In the genomic region with DNA sequence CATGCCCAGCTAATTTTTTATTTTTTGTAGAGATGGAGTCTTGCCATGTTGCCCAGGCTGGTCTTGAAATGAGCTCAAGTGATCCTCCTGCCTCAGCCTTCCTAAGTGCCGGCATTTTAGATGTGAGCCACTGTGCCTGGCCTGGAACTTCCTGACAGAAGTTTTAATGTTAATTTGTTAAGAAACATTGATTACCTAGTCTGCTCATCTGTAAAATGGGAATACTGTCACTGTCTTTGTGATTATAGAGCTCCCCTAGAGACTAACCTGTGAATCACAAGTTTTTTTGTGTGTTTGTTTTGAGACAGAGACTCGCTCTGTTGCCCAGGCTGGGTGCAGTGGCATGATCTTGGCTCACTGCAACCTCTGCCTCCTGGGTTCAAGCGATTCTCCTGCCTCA, we compare ENCODE assay signal across 13 cellular contexts. TPM values are rescaled to one million over a fixed set of nuclear protein-coding genes. Genes with fewer than 3 reads are reported as not detected.
DNase-seq lines count a peak whose midpoint lies in the region; ATAC-seq and TF ChIP-seq lines count a peak whose summit lies in the region.
"Had no signal": no experiment of that assay in that cellular context is flagged by ENCODE, and none has a peak within 500 bp of the region (broad histone marks: within the 10 kb centered on the region; RNA-seq: fewer than 3 reads in every experiment).

No MANE protein-coding gene starts in this region.

- no peak overlapping the region for H3K4me2 ChIP-seq in SK-N-SH
- no peak overlapping the region for H3K4me2 ChIP-seq in KMS-11

- no peaks in the 10 kb centered on the region for H3K9me2 ChIP-seq in SK-N-SH

- no peaks in the 10 kb centered on the region for H3K27me3 Mint-ChIP-seq in activated CD8-positive, alpha-beta T cell treated with anti-CD3 and anti-CD28 coated beads for 36 hours
- H3K27me3 Mint-ChIP-seq: memory B cell had no signal

- TF ChIP-seq RAD21 in SK-N-SH (IDR thresholded peaks at IDR 0.05; ENCODE audit: low read length), result no peak

- H3K9ac ChIP-seq in SK-N-SH (no peak overlapping the region), KMS-11 (no peak overlapping the region)
- H3K9ac ChIP-seq: parathyroid adenoma had no signal

- WGBS in SK-N-SH (ENCODE audit: low lambda C conversion rate), result 100% methylated on average over 3 of the region's 3 CpGs

- H3K4me3 Mint-ChIP-seq in activated CD8-positive, alpha-beta T cell treated with anti-CD3 and anti-CD28 coated beads for 36 hours, result no peak overlapping the region
- H3K4me3 Mint-ChIP-seq: memory B cell had no signal

- H3K27me3 ChIP-seq in SK-N-SH (ENCODE audit: insufficient read depth) (no peaks in the 10 kb centered on the region), KMS-11 (ENCODE audit: insufficient read depth, low read depth) (no peaks in the 10 kb centered on the region)
- H3K27me3 ChIP-seq: colonic mucosa had no signal

- no peaks in the 10 kb centered on the region for H3K9me3 ChIP-seq in SK-N-SH
- H3K9me3 ChIP-seq: colonic mucosa had no signal

- H3K4me1 ChIP-seq in SK-N-SH (ENCODE audit: control insufficient read depth in 1 of 2, insufficient read depth in 2 of 2, low read depth in 1 of 2, low read length in 1 of 2) (peaks cover 0 to 11% of the 10 kb centered on the region in 2 experiments; a peak in 1 of 4 replicates), KMS-11 (ENCODE audit: low read depth, poor library complexity, severe bottlenecking) (peaks cover 6% of the 10 kb centered on the region)
- H3K4me1 ChIP-seq: parathyroid adenoma had no signal

- peaks cover 18% of the 10 kb centered on the region for H3K4me1 Mint-ChIP-seq in activated CD8-positive, alpha-beta T cell treated with anti-CD3 and anti-CD28 coated beads for 36 hours (ENCODE audit: low read depth)

- H3K27ac Mint-ChIP-seq in activated CD8-positive, alpha-beta T cell treated with anti-CD3 and anti-CD28 coated beads for 36 hours, result peak overlapping the region; percentile 38
- H3K27ac Mint-ChIP-seq: memory B cell had no signal

- ATAC-seq in SK-N-SH treated with all-trans-retinoic acid at 6 μM for 48 hours (no peak), HG03139 (IDR thresholded peaks at IDR 0.05; ENCODE audit: unreplicated experiment) (no peak)
- ATAC-seq in activated CD8-positive, alpha-beta T cell treated with anti-CD3 and anti-CD28 coated beads for 36 hours, result no peak
- no peak for ATAC-seq in activated CD4-positive, CD25-positive, alpha-beta regulatory T cell treated with anti-CD3 and anti-CD28 coated beads, Interleukin-2, amount 50 U/mL, for 24 hours

- no peak overlapping the region for H3K27ac ChIP-seq in SK-N-SH (ENCODE audit: low read depth in 2 of 2, low read length in 1 of 2)
- H3K27ac ChIP-seq in KMS-11, result no peak overlapping the region
- H3K27ac ChIP-seq: colonic mucosa, parathyroid adenoma had no signal

- POLR2A ChIA-PET in SK-N-SH (lab: Yijun Ruan, JAX), result no interaction called here
- POLR2A ChIA-PET in activated CD8-positive, alpha-beta T cell treated with anti-CD3 and anti-CD28 coated beads for 36 hours (lab: Charles Lee), result interaction anchor here (0.6 to 2.4 kb wide), 4 partner anchors 10 to 30 kb away, joined by 3 to 12 read pairs (median 4); no protein-coding TSS in a partner anchor

- no peak overlapping the region for H3K4me3 ChIP-seq in SK-N-SH (ENCODE audit: low read depth in 2 of 2, low read length in 1 of 2)
- H3K4me3 ChIP-seq in KMS-11 (IDR thresholded peaks at IDR 0.05; ENCODE audit: insufficient read depth, low read depth, low read length), result no peak overlapping the region
- H3K4me3 ChIP-seq: colonic mucosa had no signal

- H3K79me2 ChIP-seq in SK-N-SH (ENCODE audit: insufficient read depth), result peaks cover 19% of the 10 kb centered on the region
- peaks cover 8% of the 10 kb centered on the region for H3K79me2 ChIP-seq in KMS-11 (ENCODE audit: insufficient read depth, low read depth)
- H3K79me2 ChIP-seq: parathyroid adenoma had no signal

- CTCF ChIA-PET in SK-N-SH (lab: Yijun Ruan, JAX), result interaction anchor here (1.1 to 1.4 kb wide), 2 partner anchors 9 to 12 kb away, joined by 3 to 5 read pairs; no protein-coding TSS in a partner anchor
- CTCF ChIA-PET in activated CD8-positive, alpha-beta T cell treated with anti-CD3 and anti-CD28 coated beads for 36 hours (lab: Charles Lee), result interaction anchor here (1.0 to 2.2 kb wide), 7 partner anchors 10 to 325 kb away, joined by 3 to 8 read pairs (median 4); no protein-coding TSS in a partner anchor

- H4K20me1 ChIP-seq in SK-N-SH (ENCODE audit: insufficient read depth) (no peaks in the 10 kb centered on the region), KMS-11 (ENCODE audit: insufficient read depth) (no peaks in the 10 kb centered on the region)

- intact Hi-C loops in activated CD8-positive, alpha-beta T cell treated with anti-CD3 and anti-CD28 coated beads for 36 hours (cut with micrococcal nuclease), result loop anchor here (10.0 kb wide), 1 partner anchor 228 kb away; no protein-coding TSS in a partner anchor

- peaks cover 26% of the 10 kb centered on the region for H3F3A ChIP-seq in SK-N-SH (replicated peaks; ENCODE audit: insufficient read depth)

- TF ChIP-seq CTCF in SK-N-SH (IDR thresholded peaks at IDR 0.05) (peak; percentile 35; the same call in 1 of the 2 replicates), KMS-11 (conservative IDR thresholded peaks at IDR 0.05; ENCODE audit: low read depth, low read length) (peak; percentile 63)
- peak; percentile 48 for TF ChIP-seq CTCF in activated CD8-positive, alpha-beta T cell treated with anti-CD3 and anti-CD28 coated beads for 36 hours (IDR thresholded peaks at IDR 0.05)

- DNase-seq in SK-N-SH, result no peak
- no peak for DNase-seq in activated CD8-positive, alpha-beta T cell treated with anti-CD3 and anti-CD28 coated beads for 36 hours
- DNase-seq in stimulated activated CD8-positive, alpha-beta memory T cell treated with anti-CD3 and anti-CD28 coated beads, Interleukin-4, amount 100 ng/mL, for 48 hours, result peak; percentile 10
- no peak for DNase-seq in NCI-H748 treated with DMSO at 0.1 percent for 48 hours (lab: John Stamatoyannopoulos, UW)
- DNase-seq: activated CD8-positive, alpha-beta memory T cell treated with anti-CD3 and anti-CD28 coated beads for 24 hours; colonic mucosa; NCI-H1436 had no signal

- H3K36me3 ChIP-seq in SK-N-SH (replicated peaks in 1 of 2; ENCODE audit: control insufficient read depth in 1 of 2, insufficient read depth in 2 of 2, low read length in 1 of 2) (peaks cover 12 to 17% of the 10 kb centered on the region in 2 experiments), KMS-11 (ENCODE audit: insufficient read depth) (no peaks in the 10 kb centered on the region)
- H3K36me3 ChIP-seq: colonic mucosa had no signal

- H2AFZ ChIP-seq in SK-N-SH (ENCODE audit: low read depth) (no peak overlapping the region), KMS-11 (ENCODE audit: low read depth) (no peak overlapping the region)
- H2AFZ ChIP-seq: parathyroid adenoma had no signal

- H3K36me3 Mint-ChIP-seq in activated CD8-positive, alpha-beta T cell treated with anti-CD3 and anti-CD28 coated beads for 36 hours (ENCODE audit: low read depth), result peaks cover 15% of the 10 kb centered on the region

- TF ChIP-seq EP300 in SK-N-SH (IDR thresholded peaks at IDR 0.05; ENCODE audit: borderline replicate concordance in 1 of 2, low read depth in 1 of 2, low read length in 1 of 2), result no peak

- H3K9me3 Mint-ChIP-seq in activated CD8-positive, alpha-beta T cell treated with anti-CD3 and anti-CD28 coated beads for 36 hours, result no peaks in the 10 kb centered on the region
- H3K9me3 Mint-ChIP-seq: memory B cell had no signal

TF ChIP-seq in SK-N-SH, 30 proteins besides CTCF, POLR2A, EP300 and RAD21:
- TF ChIP-seq FOXM1 (IDR thresholded peaks at IDR 0.05; ENCODE audit: low read depth) (no peak), GABPA (IDR thresholded peaks at IDR 0.05; ENCODE audit: low read depth) (no peak)

TF ChIP-seq in SK-N-SH treated with all-trans-retinoic acid at 6 μM for 48 hours, 23 proteins besides CTCF, POLR2A, EP300 and RAD21:
- TF ChIP-seq ZFP30 (CRISPR knock-in tag; IDR thresholded peaks at IDR 0.05) (no peak), TOX (CRISPR knock-in tag; IDR thresholded peaks at IDR 0.05; ENCODE audit: borderline replicate concordance) (no peak), ISL1 (CRISPR knock-in tag; IDR thresholded peaks at IDR 0.05) (no peak)
- TF ChIP-seq, protein P1, sequence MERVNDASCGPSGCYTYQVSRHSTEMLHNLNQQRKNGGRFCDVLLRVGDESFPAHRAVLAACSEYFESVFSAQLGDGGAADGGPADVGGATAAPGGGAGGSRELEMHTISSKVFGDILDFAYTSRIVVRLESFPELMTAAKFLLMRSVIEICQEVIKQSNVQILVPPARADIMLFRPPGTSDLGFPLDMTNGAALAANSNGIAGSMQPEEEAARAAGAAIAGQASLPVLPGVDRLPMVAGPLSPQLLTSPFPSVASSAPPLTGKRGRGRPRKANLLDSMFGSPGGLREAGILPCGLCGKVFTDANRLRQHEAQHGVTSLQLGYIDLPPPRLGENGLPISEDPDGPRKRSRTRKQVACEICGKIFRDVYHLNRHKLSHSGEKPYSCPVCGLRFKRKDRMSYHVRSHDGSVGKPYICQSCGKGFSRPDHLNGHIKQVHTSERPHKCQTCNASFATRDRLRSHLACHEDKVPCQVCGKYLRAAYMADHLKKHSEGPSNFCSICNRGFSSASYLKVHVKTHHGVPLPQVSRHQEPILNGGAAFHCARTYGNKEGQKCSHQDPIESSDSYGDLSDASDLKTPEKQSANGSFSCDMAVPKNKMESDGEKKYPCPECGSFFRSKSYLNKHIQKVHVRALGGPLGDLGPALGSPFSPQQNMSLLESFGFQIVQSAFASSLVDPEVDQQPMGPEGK (CRISPR knock-in tag; IDR thresholded peaks at IDR 0.05; ENCODE audit: borderline replicate concordance), result no peak
- TF ChIP-seq, protein P2, sequence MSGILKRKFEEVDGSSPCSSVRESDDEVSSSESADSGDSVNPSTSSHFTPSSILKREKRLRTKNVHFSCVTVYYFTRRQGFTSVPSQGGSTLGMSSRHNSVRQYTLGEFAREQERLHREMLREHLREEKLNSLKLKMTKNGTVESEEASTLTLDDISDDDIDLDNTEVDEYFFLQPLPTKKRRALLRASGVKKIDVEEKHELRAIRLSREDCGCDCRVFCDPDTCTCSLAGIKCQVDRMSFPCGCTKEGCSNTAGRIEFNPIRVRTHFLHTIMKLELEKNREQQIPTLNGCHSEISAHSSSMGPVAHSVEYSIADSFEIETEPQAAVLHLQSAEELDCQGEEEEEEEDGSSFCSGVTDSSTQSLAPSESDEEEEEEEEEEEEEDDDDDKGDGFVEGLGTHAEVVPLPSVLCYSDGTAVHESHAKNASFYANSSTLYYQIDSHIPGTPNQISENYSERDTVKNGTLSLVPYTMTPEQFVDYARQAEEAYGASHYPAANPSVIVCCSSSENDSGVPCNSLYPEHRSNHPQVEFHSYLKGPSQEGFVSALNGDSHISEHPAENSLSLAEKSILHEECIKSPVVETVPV (CRISPR knock-in tag; IDR thresholded peaks at IDR 0.05), result no peak

RNA-seq across cellular contexts. Expression of a gene that starts 4.3 kb away (rescaled TPM):
- polyA plus RNA-seq in SK-N-SH (2012; rRNA removed), result 23.8 and 32.0 TPM in 2 replicates
- 35.5 and 45.4 TPM in 2 replicates for polyA plus RNA-seq in SK-N-SH (2012; cell fraction: cytosol; rRNA removed)
- 11.4 and 30.3 TPM in 2 replicates for polyA plus RNA-seq in SK-N-SH (2012; cell fraction: nucleus; rRNA removed)
- total RNA-seq in activated CD8-positive, alpha-beta T cell treated with anti-CD3 and anti-CD28 coated beads for 36 hours, result 100 to 1,000 TPM; 109 to 112 TPM
